ENCODE assay signal across 8 cellular contexts in the genomic region with DNA sequence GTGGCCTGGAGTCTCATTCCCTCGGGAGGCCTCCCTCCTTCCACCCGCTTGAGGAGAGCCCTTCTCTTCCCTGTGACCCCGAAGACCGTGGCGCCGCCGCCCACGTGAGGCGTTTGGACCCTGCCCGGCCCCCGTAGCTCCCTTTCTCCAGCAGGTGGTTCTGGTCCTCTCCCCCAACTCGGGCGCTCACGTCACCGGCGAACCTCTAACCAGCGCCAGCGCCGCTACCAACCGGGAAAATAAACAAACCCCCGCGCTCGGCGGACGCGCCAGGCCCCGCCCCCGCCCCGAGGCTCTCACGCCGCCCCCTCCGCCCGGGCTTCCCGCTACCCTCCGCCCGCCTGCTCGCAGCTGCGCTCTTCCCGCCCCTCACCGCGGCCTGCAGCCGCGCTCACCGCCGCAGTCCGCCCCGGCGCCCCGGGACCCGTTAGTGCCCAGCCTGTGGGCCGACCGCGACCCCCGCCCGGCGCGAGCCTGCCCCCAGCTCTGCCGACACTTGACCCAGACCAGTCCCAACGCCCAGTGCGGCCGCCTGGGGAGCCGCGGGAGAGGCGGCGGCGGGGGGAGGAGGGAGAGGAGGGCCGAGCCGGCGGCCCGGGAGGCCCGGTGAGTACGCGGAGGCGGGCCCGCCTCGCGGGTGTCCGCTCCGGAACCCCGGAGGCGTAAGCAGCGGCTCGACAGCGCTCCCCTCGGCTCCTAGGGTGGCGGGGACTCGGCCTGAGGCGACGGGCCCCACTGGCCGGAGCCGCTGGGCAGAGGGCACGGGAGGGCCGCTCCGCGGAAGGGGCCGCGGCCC.
A peak's percentile ranks its signal among the peaks of the same experiment; 100 is the strongest.
DNase-seq lines count a peak whose midpoint lies in the region; ATAC-seq and TF ChIP-seq lines count a peak whose summit lies in the region.
"Not testable (repeated sequence)": the region's sequence is repeated elsewhere in the genome, so short reads cannot be mapped to it uniquely, and the experiment has no call there.

No MANE protein-coding gene starts in this region.

- H3K27me3 Mint-ChIP-seq in activated CD4-positive, alpha-beta T cell treated with anti-CD3 and anti-CD28 coated beads for 36 hours: not testable (repeated sequence)

- H3K27ac ChIP-seq in cingulate gyrus (ENCODE audit: low read depth, low read length) (peak overlapping the region; percentile 75), layer of hippocampus (ENCODE audit: low read depth, low read length) (peak overlapping the region; percentile 82)

- not testable (repeated sequence) for H3K27me3 ChIP-seq in layer of hippocampus (ENCODE audit: control insufficient read depth, insufficient read depth, low read length)

- intact Hi-C loops in activated CD4-positive, alpha-beta T cell treated with anti-CD3 and anti-CD28 coated beads for 36 hours (cut with DNase I, micrococcal nuclease): loop anchor here (1.0 to 5.0 kb wide), 7 partner anchors 63 to 1142 kb away; partner anchors contain the start of genes AGTPBP1 (in 1 of the 2), GAS1 (in 1 of the 2), ISCA1 (in 1 of the 2) and NAA35 (in 1 of the 2)

- peaks cover 14% of the 10 kb centered on the region for H3K36me3 Mint-ChIP-seq in activated CD4-positive, alpha-beta T cell treated with anti-CD3 and anti-CD28 coated beads for 36 hours (ENCODE audit: low read depth)

- not testable (repeated sequence) for H3K9me3 Mint-ChIP-seq in activated CD4-positive, alpha-beta T cell treated with anti-CD3 and anti-CD28 coated beads for 36 hours (ENCODE audit: low read depth)

- POLR2A ChIA-PET in activated CD4-positive, alpha-beta T cell treated with anti-CD3 and anti-CD28 coated beads for 36 hours (lab: Charles Lee): not testable (repeated sequence)

- TF ChIP-seq CTCF in AG10803 (conservative IDR thresholded peaks at IDR 0.05; ENCODE audit: low read length): not testable (repeated sequence)

- CTCF ChIA-PET in activated CD4-positive, alpha-beta T cell treated with anti-CD3 and anti-CD28 coated beads for 36 hours (lab: Charles Lee): not testable (repeated sequence)

- H3K4me3 Mint-ChIP-seq in activated CD4-positive, alpha-beta T cell treated with anti-CD3 and anti-CD28 coated beads for 36 hours: peak overlapping the region; percentile 64

- not testable (repeated sequence) for H3K4me1 Mint-ChIP-seq in activated CD4-positive, alpha-beta T cell treated with anti-CD3 and anti-CD28 coated beads for 36 hours

- peak overlapping the region; percentile 69 for H3K4me3 ChIP-seq in AG10803 (ENCODE audit: low read length)

- H3K27ac Mint-ChIP-seq in activated CD4-positive, alpha-beta T cell treated with anti-CD3 and anti-CD28 coated beads for 36 hours: peak overlapping the region; percentile 37

- peak; percentile 49 for DNase-seq in AG10803 (ENCODE audit: low read depth)
- DNase-seq in NCI-H2196 treated with DMSO at 0.1 percent for 48 hours (lab: John Stamatoyannopoulos, UW; ENCODE audit: unreplicated experiment): peak; percentile 42
- DNase-seq in activated CD4-positive, alpha-beta T cell treated with anti-CD3 and anti-CD28 coated beads for 36 hours: peak; percentile 82
- peak; percentile 40 to 54 for DNase-seq in stimulated activated CD4-positive, alpha-beta T cell treated with anti-CD3 and anti-CD28 coated beads, Interleukin-15, amount 100 ng/mL, for 48 hours (ENCODE audit: low read depth in 2 of 2)

- ATAC-seq in GM19025 (IDR thresholded peaks at IDR 0.05; ENCODE audit: low read depth, unreplicated experiment) (peak; percentile 68), HG03139 (IDR thresholded peaks at IDR 0.05; ENCODE audit: unreplicated experiment) (peak; percentile 63)
- ATAC-seq in activated CD4-positive, alpha-beta T cell treated with anti-CD3 and anti-CD28 coated beads for 36 hours: peak; percentile 82

Comparison
In these comparisons a context has a peak if more than half of its experiments do, and no peak if none do; other contexts are left out.
1. Peak in every context shown above with its lines: DNase-seq, ATAC-seq, H3K4me3 ChIP-seq and H3K27ac ChIP-seq.